33 cellular contexts compared by ENCODE assay signal in the genomic region with DNA sequence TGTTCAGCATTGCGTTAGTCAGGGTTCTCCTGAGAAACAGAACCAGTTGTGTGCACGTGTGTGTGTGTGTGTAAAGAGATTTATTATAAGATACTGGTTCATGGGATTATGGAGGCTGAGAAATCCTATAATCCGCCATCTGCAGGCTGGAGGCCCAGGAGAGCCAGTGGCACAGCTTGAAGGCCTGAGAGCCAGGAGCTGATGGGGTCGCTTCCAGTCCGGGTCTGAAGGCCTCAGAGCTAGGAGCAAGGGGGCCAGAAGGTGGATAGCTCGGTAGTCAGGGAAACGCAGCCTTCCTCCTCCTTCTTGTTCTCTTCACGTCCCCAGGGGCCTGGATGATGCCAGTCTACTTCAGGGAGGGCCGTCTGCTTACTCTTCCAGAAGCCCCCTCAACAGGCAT.
"Had no signal": no experiment of that assay in that cellular context is flagged by ENCODE, and none has a peak within 500 bp of the region (broad histone marks: within the 10 kb centered on the region; RNA-seq: fewer than 3 reads in every experiment).

No MANE protein-coding gene starts in this region.

- H3K4me3 ChIP-seq: coronary artery, dorsolateral prefrontal cortex, esophagus squamous epithelium, gastroesophageal sphincter had no signal

- H3K9me3 Mint-ChIP-seq: activated CD8-positive, alpha-beta T cell treated with anti-CD3 and anti-CD28 coated beads for 36 hours; T-helper 2 cell treated with Interferon-gamma antibody and Interleukin-4, amounts not matched to agents 5 μg/mL and 100 μg/mL, for 36 hours had no signal

- H3K27me3 ChIP-seq: brain microvascular endothelial cell, dorsolateral prefrontal cortex, esophagus squamous epithelium, gastroesophageal sphincter had no signal

- DNase-seq: activated CD4-positive, alpha-beta T cell treated with anti-CD3 and anti-CD28 coated beads for 1 hour; activated CD4-positive, alpha-beta T cell treated with anti-CD3 and anti-CD28 coated beads for 4 hours; activated CD4-positive, alpha-beta T cell treated with anti-CD3 and anti-CD28 coated beads, Interleukin-2, amount 10 ng/mL, durations not matched to agents 7 days and 5 days; activated CD4-positive, alpha-beta T cell treated with anti-CD3 and anti-CD28 coated beads, Interleukin-2, amount 50 U/mL, for 48 hours; activated CD8-positive, alpha-beta memory T cell treated with anti-CD3 and anti-CD28 coated beads, Interleukin-2, amount 10 ng/mL, durations not matched to agents 7 days and 5 days; activated CD8-positive, alpha-beta memory T cell treated with anti-CD3 and anti-CD28 coated beads, Interleukin-2, amount 50 U/mL, for 48 hours; activated CD8-positive, alpha-beta T cell treated with anti-CD3 and anti-CD28 coated beads for 36 hours; activated gamma-delta T cell treated with Interleukin-2 at 50 U/mL for 16 hours; activated naive CD4-positive, alpha-beta T cell treated with anti-CD3 and anti-CD28 coated beads, Interleukin-2, amount 50 U/mL, for 16 hours; activated naive CD4-positive, alpha-beta T cell treated with Interleukin-2 at 50 U/mL for 16 hours; activated T-cell treated with anti-CD3 and anti-CD28 coated beads for 4 hours; activated T-cell treated with anti-CD3 and anti-CD28 coated beads, Interleukin-2, amount 50 U/mL, for 24 hours; activated T-cell treated with anti-CD3 and anti-CD28 coated beads, Interleukin-2, amount 50 U/mL, for 72 hours; amniotic stem cell; anterior cingulate cortex; brain microvascular endothelial cell; dorsolateral prefrontal cortex; effector memory CD8-positive, alpha-beta T cell; esophagus squamous epithelium; foreskin melanocyte; head of caudate nucleus; hippocampal formation; T-helper 1 cell; T-helper 17 cell; T1000 had no signal

- H3K27me3 Mint-ChIP-seq: activated CD4-positive, alpha-beta T cell treated with anti-CD3 and anti-CD28 coated beads, Interleukin-2, amount 10 ng/mL, durations not matched to agents 7 days and 5 days; activated CD8-positive, alpha-beta memory T cell treated with anti-CD3 and anti-CD28 coated beads, Interleukin-2, amount 10 ng/mL, durations not matched to agents 7 days and 5 days; activated CD8-positive, alpha-beta T cell treated with anti-CD3 and anti-CD28 coated beads for 36 hours; activated naive CD8-positive, alpha-beta T cell; activated T-cell treated with anti-CD3 and anti-CD28 coated beads, Interleukin-2, amount 50 U/mL, for 24 hours; central memory CD8-positive, alpha-beta T cell; dendritic cell treated with granulocyte-macrophage colony-stimulating factor and Interleukin-4, amounts not matched to agents 40 ng/mL and 50 ng/mL, for 4 days; effector memory CD8-positive, alpha-beta T cell; T-helper 17 cell had no signal

- H3K4me1 Mint-ChIP-seq: WTC11 had no signal

- H3K9me3 ChIP-seq: esophagus squamous epithelium, gastroesophageal sphincter had no signal

- H3K36me3 ChIP-seq: brain microvascular endothelial cell, gastroesophageal sphincter had no signal

- H3K4me3 Mint-ChIP-seq: activated CD4-positive, alpha-beta T cell treated with anti-CD3 and anti-CD28 coated beads, Interleukin-2, amount 10 ng/mL, durations not matched to agents 7 days and 5 days; activated CD8-positive, alpha-beta memory T cell treated with anti-CD3 and anti-CD28 coated beads, Interleukin-2, amount 10 ng/mL, durations not matched to agents 7 days and 5 days; activated CD8-positive, alpha-beta T cell treated with anti-CD3 and anti-CD28 coated beads for 36 hours; activated naive CD8-positive, alpha-beta T cell; activated T-cell treated with anti-CD3 and anti-CD28 coated beads, Interleukin-2, amount 50 U/mL, for 24 hours; activated T-cell treated with anti-CD3 and anti-CD28 coated beads, Interleukin-2, amount 50 U/mL, for 72 hours; central memory CD8-positive, alpha-beta T cell; dendritic cell treated with granulocyte-macrophage colony-stimulating factor and Interleukin-4, amounts not matched to agents 40 ng/mL and 50 ng/mL, for 4 days; effector memory CD8-positive, alpha-beta T cell; T-helper 17 cell; T-helper 2 cell treated with Interferon-gamma antibody and Interleukin-4, amounts not matched to agents 5 μg/mL and 100 μg/mL, for 36 hours; WTC11 had no signal

- ATAC-seq: activated CD8-positive, alpha-beta memory T cell treated with anti-CD3 and anti-CD28 coated beads, Interleukin-2, amount 10 ng/mL, durations not matched to agents 7 days and 5 days; activated CD8-positive, alpha-beta T cell treated with anti-CD3 and anti-CD28 coated beads for 36 hours; activated T-cell treated with anti-CD3 and anti-CD28 coated beads, Interleukin-2, amount 50 U/mL, for 72 hours; effector memory CD8-positive, alpha-beta T cell; gastroesophageal sphincter; T-helper 17 cell; WTC11 had no signal

- H3K27ac Mint-ChIP-seq: activated CD4-positive, alpha-beta T cell treated with anti-CD3 and anti-CD28 coated beads, Interleukin-2, amount 10 ng/mL, durations not matched to agents 7 days and 5 days; activated CD8-positive, alpha-beta memory T cell treated with anti-CD3 and anti-CD28 coated beads, Interleukin-2, amount 10 ng/mL, durations not matched to agents 7 days and 5 days; activated CD8-positive, alpha-beta T cell treated with anti-CD3 and anti-CD28 coated beads for 36 hours; activated naive CD8-positive, alpha-beta T cell; activated T-cell treated with anti-CD3 and anti-CD28 coated beads, Interleukin-2, amount 50 U/mL, for 24 hours; activated T-cell treated with anti-CD3 and anti-CD28 coated beads, Interleukin-2, amount 50 U/mL, for 72 hours; dendritic cell treated with granulocyte-macrophage colony-stimulating factor and Interleukin-4, amounts not matched to agents 40 ng/mL and 50 ng/mL, for 4 days; T-helper 17 cell; T-helper 2 cell treated with Interferon-gamma antibody and Interleukin-4, amounts not matched to agents 5 μg/mL and 100 μg/mL, for 36 hours; WTC11 had no signal

- H3K27ac ChIP-seq: brain microvascular endothelial cell, coronary artery, epithelial cell of prostate, esophagus squamous epithelium, gastroesophageal sphincter had no signal

- H3K4me1 ChIP-seq: gastroesophageal sphincter had no signal
